1 cellular context compared by ENCODE assay signal in the genomic region with DNA sequence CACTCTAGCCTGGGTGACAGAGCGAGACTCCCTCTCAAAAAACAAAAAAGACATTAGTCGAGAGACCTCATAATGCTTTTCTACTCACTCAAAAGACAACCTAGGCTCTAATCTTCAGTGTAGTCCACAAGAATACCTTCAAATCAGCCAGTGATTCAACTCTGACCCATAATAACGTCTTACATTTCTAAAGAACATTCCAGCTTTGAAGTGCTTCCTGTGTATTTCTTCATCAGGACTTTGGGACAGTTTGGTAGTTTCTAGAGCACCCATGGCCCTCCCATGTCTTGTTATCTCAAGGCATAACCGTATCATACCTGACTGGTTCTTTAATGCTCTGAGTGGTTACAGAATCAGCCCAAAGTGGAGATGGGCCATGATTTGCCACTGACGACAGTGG.
TF ChIP-seq lines count a peak whose summit lies in the region.

No MANE protein-coding gene starts in this region.

TF ChIP-seq in IMR-90, 13 proteins besides CTCF, POLR2A, EP300 and RAD21:
- TF ChIP-seq FOS (IDR thresholded peaks at IDR 0.05; ENCODE audit: low read depth, low read length) (no peak), MAZ (IDR thresholded peaks at IDR 0.05; ENCODE audit: borderline replicate concordance, low read depth, low read length) (no peak), CHD1 (IDR thresholded peaks at IDR 0.05; ENCODE audit: low read depth, low read length) (no peak), RCOR1 (IDR thresholded peaks at IDR 0.05; ENCODE audit: insufficient replicate concordance, low read length) (no peak), MXI1 (IDR thresholded peaks at IDR 0.05; ENCODE audit: borderline replicate concordance, low read depth, low read length) (no peak), BHLHE40 (IDR thresholded peaks at IDR 0.05; ENCODE audit: low read depth, low read length) (no peak), NFE2L2 (IDR thresholded peaks at IDR 0.05; ENCODE audit: low read depth, low read length) (no peak), CEBPB (IDR thresholded peaks at IDR 0.05; ENCODE audit: low read depth, low read length) (no peak; the same call in 1 of the 2 replicates), SMC3 (IDR thresholded peaks at IDR 0.05; ENCODE audit: low read depth, low read length) (no peak), MAFK (IDR thresholded peaks at IDR 0.05; ENCODE audit: low read depth, low read length) (no peak), RFX5 (IDR thresholded peaks at IDR 0.05; ENCODE audit: low read depth, low read length) (no peak)
- TF ChIP-seq, protein P1, sequence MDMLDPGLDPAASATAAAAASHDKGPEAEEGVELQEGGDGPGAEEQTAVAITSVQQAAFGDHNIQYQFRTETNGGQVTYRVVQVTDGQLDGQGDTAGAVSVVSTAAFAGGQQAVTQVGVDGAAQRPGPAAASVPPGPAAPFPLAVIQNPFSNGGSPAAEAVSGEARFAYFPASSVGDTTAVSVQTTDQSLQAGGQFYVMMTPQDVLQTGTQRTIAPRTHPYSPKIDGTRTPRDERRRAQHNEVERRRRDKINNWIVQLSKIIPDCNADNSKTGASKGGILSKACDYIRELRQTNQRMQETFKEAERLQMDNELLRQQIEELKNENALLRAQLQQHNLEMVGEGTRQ (IDR thresholded peaks at IDR 0.05; ENCODE audit: low read depth, low read length), result no peak
- TF ChIP-seq, protein P2, sequence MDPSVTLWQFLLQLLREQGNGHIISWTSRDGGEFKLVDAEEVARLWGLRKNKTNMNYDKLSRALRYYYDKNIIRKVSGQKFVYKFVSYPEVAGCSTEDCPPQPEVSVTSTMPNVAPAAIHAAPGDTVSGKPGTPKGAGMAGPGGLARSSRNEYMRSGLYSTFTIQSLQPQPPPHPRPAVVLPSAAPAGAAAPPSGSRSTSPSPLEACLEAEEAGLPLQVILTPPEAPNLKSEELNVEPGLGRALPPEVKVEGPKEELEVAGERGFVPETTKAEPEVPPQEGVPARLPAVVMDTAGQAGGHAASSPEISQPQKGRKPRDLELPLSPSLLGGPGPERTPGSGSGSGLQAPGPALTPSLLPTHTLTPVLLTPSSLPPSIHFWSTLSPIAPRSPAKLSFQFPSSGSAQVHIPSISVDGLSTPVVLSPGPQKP (IDR thresholded peaks at IDR 0.05; ENCODE audit: borderline replicate concordance, low read depth, low read length), result no peak
